In genomic region chr3:25114532-25114931, GRCh38 we compare ENCODE assay signal across 22 cellular contexts.
DNase-seq lines count a peak whose midpoint lies in the region; ATAC-seq and TF ChIP-seq lines count a peak whose summit lies in the region.
"Had no signal": no experiment of that assay in that cellular context is flagged by ENCODE, and none has a peak within 500 bp of the region (broad histone marks: within the 10 kb centered on the region; RNA-seq: fewer than 3 reads in every experiment).

No MANE protein-coding gene starts in this region.

- H3K4me1 ChIP-seq in right atrium auricular region: no peaks in the 10 kb centered on the region
- H3K4me1 ChIP-seq in gastroesophageal sphincter: peaks cover 0 to 21% (median 2%) of the 10 kb centered on the region in 3 donors
- H3K4me1 ChIP-seq in right cardiac atrium (ENCODE audit: control insufficient read depth, insufficient read depth, low read length): no peaks in the 10 kb centered on the region
- H3K4me1 ChIP-seq: BE2C, BLaER1 had no signal

- 43 to 59% methylated on average over 2 of the region's 2 CpGs for WGBS in gastroesophageal sphincter (ENCODE audit: low coverage in 1 of 2), 2 donors
- 66% methylated on average over 2 of the region's 2 CpGs for WGBS in right cardiac atrium

- TF ChIP-seq POLR2A in gastroesophageal sphincter (IDR thresholded peaks at IDR 0.05): no peak

- no peaks in the 10 kb centered on the region for H3K9me3 ChIP-seq in right atrium auricular region
- no peaks in the 10 kb centered on the region for H3K9me3 ChIP-seq in gastroesophageal sphincter
- H3K9me3 ChIP-seq in right cardiac atrium (ENCODE audit: control insufficient read depth, low read length): no peaks in the 10 kb centered on the region
- H3K9me3 ChIP-seq: BE2C, BLaER1 had no signal

- H3K4me3 ChIP-seq in right atrium auricular region (no peak overlapping the region), gastroesophageal sphincter (no peak overlapping the region), right cardiac atrium (ENCODE audit: low read length) (no peak overlapping the region)
- H3K4me3 ChIP-seq: BLaER1, GM12878 had no signal

- H3K27ac ChIP-seq in right atrium auricular region (peak overlapping the region in 1 of 2 donors; percentile 43), gastroesophageal sphincter (peak overlapping the region in 3 of 4 donors; percentile 21 to 54 (median 41)), right cardiac atrium (ENCODE audit: low read length) (no peak overlapping the region)
- H3K27ac ChIP-seq: BLaER1 had no signal

- H3K36me3 ChIP-seq in right atrium auricular region (no peaks in the 10 kb centered on the region), gastroesophageal sphincter (no peaks in the 10 kb centered on the region)
- H3K36me3 ChIP-seq: BE2C, BLaER1 had no signal

- no peak for TF ChIP-seq EP300 in gastroesophageal sphincter (IDR thresholded peaks at IDR 0.05)

- TF ChIP-seq CTCF in right atrium auricular region (IDR thresholded peaks at IDR 0.05) (no peak), gastroesophageal sphincter (IDR thresholded peaks at IDR 0.05) (no peak)

- intact Hi-C loops in Right ventricle myocardium superior (cut with DNase I) (no loop called here), right cardiac atrium (cut with DNase I) (no loop called here)

- DNase-seq in Right ventricle myocardium superior (no peak), right atrium auricular region (ENCODE audit: low spot score) (no peak), right cardiac atrium (no peak)
- DNase-seq: 8988T; ACHN; BE2C; C1 segment of cervical spinal cord; CD4-positive, alpha-beta memory T cell; CD4-positive, CD25-positive, alpha-beta regulatory T cell; CD8-positive, alpha-beta memory T cell; COR-L47; DMS 273 treated with DMSO at 0.1 percent for 48 hours; DMS153; DMS53; DMS79; DND-41; EL; GDM1 had no signal

- ATAC-seq in Right ventricle myocardium superior (ENCODE audit: poor library complexity) (peak; percentile 60), gastroesophageal sphincter (no peak), right cardiac atrium (peak; percentile 32 to 62), HG03460 (IDR thresholded peaks at IDR 0.05; ENCODE audit: unreplicated experiment) (no peak)
- ATAC-seq: GM12878 had no signal

- H3K27me3 ChIP-seq in right atrium auricular region (no peaks in the 10 kb centered on the region), gastroesophageal sphincter (no peaks in the 10 kb centered on the region), right cardiac atrium (ENCODE audit: control insufficient read depth, insufficient read depth) (no peaks in the 10 kb centered on the region)
- H3K27me3 ChIP-seq: BE2C, BLaER1 had no signal

Comparison
In these comparisons a context has a peak if more than half of its experiments do, and no peak if none do; other contexts are left out.
1. ATAC-seq: peak in Right ventricle myocardium superior (single experiment) and right cardiac atrium (2 of 2); none in gastroesophageal sphincter (single experiment) and HG03460 (single experiment).